In genomic region chr17:78796134-78796900, GRCh38 we compare ENCODE assay signal across 22 cellular contexts. TPM values are rescaled to one million over a fixed set of nuclear protein-coding genes. Genes with fewer than 3 reads are reported as not detected.
DNase-seq lines count a peak whose midpoint lies in the region; ATAC-seq and TF ChIP-seq lines count a peak whose summit lies in the region.
"Had no signal": no experiment of that assay in that cellular context is flagged by ENCODE, and none has a peak within 500 bp of the region (broad histone marks: within the 10 kb centered on the region; RNA-seq: fewer than 3 reads in every experiment).

No MANE protein-coding gene starts in this region.

- peaks cover 64% of the 10 kb centered on the region for H3K36me3 Mint-ChIP-seq in activated CD4-positive, alpha-beta T cell treated with anti-CD3 and anti-CD28 coated beads for 36 hours (ENCODE audit: low read depth)
- H3K36me3 Mint-ChIP-seq in HFFc6 (ENCODE audit: low read depth) (peaks cover 65% of the 10 kb centered on the region), chondrocyte (ENCODE audit: low read depth) (peaks cover 55% of the 10 kb centered on the region)

- H3K9ac ChIP-seq in skeletal muscle tissue (ENCODE audit: low read depth in 1 of 3, low read length in 3 of 3): peak overlapping the region in 1 of 3 donors; percentile 40

- POLR2A ChIA-PET in activated CD4-positive, alpha-beta T cell treated with anti-CD3 and anti-CD28 coated beads for 36 hours (lab: Charles Lee): interaction anchor here (0.9 kb wide), 1 partner anchor 17 kb away, joined by 3 read pairs; no protein-coding TSS in a partner anchor

- H3K27me3 Mint-ChIP-seq in activated CD4-positive, alpha-beta T cell treated with anti-CD3 and anti-CD28 coated beads for 36 hours: no peaks in the 10 kb centered on the region
- H3K27me3 Mint-ChIP-seq in HFFc6 (ENCODE audit: insufficient read depth) (peaks cover 6% of the 10 kb centered on the region; the same call in 1 of the 2 replicates), chondrocyte (ENCODE audit: low read depth) (no peaks in the 10 kb centered on the region)
- H3K27me3 Mint-ChIP-seq: stimulated activated naive B cell treated with anti-CD40 and anti-IgM and Interleukin-4, amounts not matched to agents 10 μg/mL and 1 μg/mL and 100 μg/mL, for 72 hours; type B pancreatic cell had no signal

- H3K79me2 ChIP-seq in hepatocyte: no peaks in the 10 kb centered on the region

- H3K9me3 Mint-ChIP-seq in activated CD4-positive, alpha-beta T cell treated with anti-CD3 and anti-CD28 coated beads for 36 hours (ENCODE audit: low read depth): no peaks in the 10 kb centered on the region
- H3K9me3 Mint-ChIP-seq in HFFc6: no peaks in the 10 kb centered on the region
- no peaks in the 10 kb centered on the region for H3K9me3 Mint-ChIP-seq in chondrocyte (ENCODE audit: low read depth)
- H3K9me3 Mint-ChIP-seq: stimulated activated naive B cell treated with anti-CD40 and anti-IgM and Interleukin-4, amounts not matched to agents 10 μg/mL and 1 μg/mL and 100 μg/mL, for 72 hours; type B pancreatic cell had no signal

- H3K9me3 ChIP-seq in skeletal muscle tissue (ENCODE audit: control insufficient read depth in 3 of 3, low read length in 3 of 3): no peaks in the 10 kb centered on the region
- no peaks in the 10 kb centered on the region for H3K9me3 ChIP-seq in hepatocyte (ENCODE audit: low read depth)
- H3K9me3 ChIP-seq: left lung had no signal

- H3K9me2 ChIP-seq in hepatocyte (replicated peaks; ENCODE audit: insufficient read depth): no peaks in the 10 kb centered on the region

- H3K4me3 ChIP-seq in skeletal muscle tissue (ENCODE audit: low read length in 3 of 3): no peak overlapping the region
- no peak overlapping the region for H3K4me3 ChIP-seq in hepatocyte
- H3K4me3 ChIP-seq: GM12878, left lung had no signal

- H2AFZ ChIP-seq in hepatocyte: no peak overlapping the region

- no peak for ATAC-seq in activated CD4-positive, alpha-beta T cell treated with anti-CD3 and anti-CD28 coated beads for 36 hours
- ATAC-seq in left cardiac atrium: no peak
- ATAC-seq: esophagus mucosa; GM12878; left lung; sciatic nerve; stimulated activated naive B cell treated with anti-CD40 and anti-IgM and Interleukin-4, amounts not matched to agents 10 μg/mL and 1 μg/mL and 100 μg/mL, for 72 hours had no signal

- TF ChIP-seq CTCF in HFFc6 (IDR thresholded peaks at IDR 0.05) (no peak), hepatocyte (IDR thresholded peaks at IDR 0.05; ENCODE audit: poor library complexity) (no peak), chondrocyte (IDR thresholded peaks at IDR 0.05) (no peak)

- no peaks in the 10 kb centered on the region for H4K20me1 ChIP-seq in hepatocyte (ENCODE audit: insufficient read depth, poor library complexity, severe bottlenecking)

- WGBS in hepatocyte (ENCODE audit: low lambda C conversion rate, missing lambda C conversion rate): 92% methylated on average over 18 of the region's 18 CpGs

- H3K27ac Mint-ChIP-seq in activated CD4-positive, alpha-beta T cell treated with anti-CD3 and anti-CD28 coated beads for 36 hours: peak overlapping the region; percentile 2
- H3K27ac Mint-ChIP-seq in HFFc6: peak overlapping the region; percentile 29; the same call in 1 of the 2 replicates
- no peak overlapping the region for H3K27ac Mint-ChIP-seq in chondrocyte (ENCODE audit: unreplicated experiment)
- H3K27ac Mint-ChIP-seq: stimulated activated naive B cell treated with anti-CD40 and anti-IgM and Interleukin-4, amounts not matched to agents 10 μg/mL and 1 μg/mL and 100 μg/mL, for 72 hours; type B pancreatic cell had no signal

- intact Hi-C loops in activated CD4-positive, alpha-beta T cell treated with anti-CD3 and anti-CD28 coated beads for 36 hours (cut with DNase I, micrococcal nuclease): no loop called here
- intact Hi-C loops in left cardiac atrium (cut with DNase I): loop anchor here (5.0 kb wide), 1 partner anchor 299 kb away; no protein-coding TSS in a partner anchor

- CTCF ChIA-PET in activated CD4-positive, alpha-beta T cell treated with anti-CD3 and anti-CD28 coated beads for 36 hours (lab: Charles Lee): interaction anchor here (0.5 kb wide), 1 partner anchor 102 kb away, joined by 3 read pairs; no protein-coding TSS in a partner anchor

- H3K36me3 ChIP-seq in skeletal muscle tissue (ENCODE audit: control insufficient read depth in 3 of 3, insufficient read depth in 3 of 3, low read length in 3 of 3) (peaks cover 39 to 51% (median 47%) of the 10 kb centered on the region in 3 donors), hepatocyte (replicated peaks; ENCODE audit: insufficient read depth, low read depth) (no peaks in the 10 kb centered on the region)

- no peak overlapping the region for H3K4me2 ChIP-seq in hepatocyte

- DNase-seq in activated CD4-positive, alpha-beta T cell treated with anti-CD3 and anti-CD28 coated beads for 36 hours: no peak
- DNase-seq in activated CD4-positive, alpha-beta T cell treated with anti-CD3 and anti-CD28 coated beads, Interleukin-2, amount 50 U/mL, for 4 hours: no peak
- DNase-seq in HFFc6 (no peak), left cardiac atrium (peak; percentile 22), hepatocyte (ENCODE audit: low spot score) (no peak), chondrocyte (ENCODE audit: low spot score) (no peak), foreskin melanocyte (no peak)
- DNase-seq: amniotic stem cell; DMS153; effector CD4-positive, alpha-beta T cell; GOT3; Kasumi-1; left lung; NCI-H2171; NCI-H526; stimulated activated naive B cell treated with anti-CD40 and anti-IgM and Interleukin-4, amounts not matched to agents 10 μg/mL and 1 μg/mL and 100 μg/mL, for 72 hours had no signal

- peaks cover 49% of the 10 kb centered on the region for H3K4me1 Mint-ChIP-seq in activated CD4-positive, alpha-beta T cell treated with anti-CD3 and anti-CD28 coated beads for 36 hours
- peaks cover 17% of the 10 kb centered on the region for H3K4me1 Mint-ChIP-seq in HFFc6 (ENCODE audit: low read depth)
- peaks cover 13% of the 10 kb centered on the region for H3K4me1 Mint-ChIP-seq in chondrocyte (ENCODE audit: low read depth)

- H3K27ac ChIP-seq in skeletal muscle tissue (ENCODE audit: low read depth, low read length) (peak overlapping the region; percentile 69), hepatocyte (no peak overlapping the region)
- H3K27ac ChIP-seq: C4-2B had no signal

- no peak overlapping the region for H3K4me3 Mint-ChIP-seq in activated CD4-positive, alpha-beta T cell treated with anti-CD3 and anti-CD28 coated beads for 36 hours
- H3K4me3 Mint-ChIP-seq in HFFc6 (no peak overlapping the region), chondrocyte (ENCODE audit: unreplicated experiment) (no peak overlapping the region)
- H3K4me3 Mint-ChIP-seq: stimulated activated naive B cell treated with anti-CD40 and anti-IgM and Interleukin-4, amounts not matched to agents 10 μg/mL and 1 μg/mL and 100 μg/mL, for 72 hours; type B pancreatic cell had no signal

- H3K27me3 ChIP-seq in skeletal muscle tissue (ENCODE audit: control insufficient read depth in 3 of 3, insufficient read depth in 3 of 3, low read length in 3 of 3) (no peaks in the 10 kb centered on the region), hepatocyte (no peaks in the 10 kb centered on the region)
- H3K27me3 ChIP-seq: left lung had no signal

- H3K4me1 ChIP-seq in skeletal muscle tissue (ENCODE audit: control insufficient read depth in 3 of 3, insufficient read depth in 3 of 3, low read length in 3 of 3): peaks cover 35 to 74% (median 66%) of the 10 kb centered on the region in 3 donors
- H3K4me1 ChIP-seq in hepatocyte (ENCODE audit: insufficient read depth): peaks cover 10% of the 10 kb centered on the region

RNA-seq across cellular contexts. Expression of gene CYTH1, which starts 14.2 kb away (rescaled TPM):
- 100 to 1,000 TPM; 109 to 130 TPM for total RNA-seq in activated CD4-positive, alpha-beta T cell treated with anti-CD3 and anti-CD28 coated beads for 36 hours
- 10 to 100 TPM in 4 of 6 experiments, 1 to 10 TPM in 2; 7.7 to 15.3 (median 10.9) TPM for total RNA-seq in HFFc6 (2021; fragmentation: NEBNext Ultra II Directional; extraction: Animal tissue kit (Norgen Biotek cat#: 25700))
- total RNA-seq in left cardiac atrium: 10 to 100 TPM; 33.9 to 45.3 TPM
- 17.7 TPM for total RNA-seq in skeletal muscle tissue
- 37.5 and 44.4 TPM in 2 replicates for total RNA-seq in hepatocyte
- polyA plus RNA-seq in hepatocyte: 38.5 and 47.6 TPM in 2 replicates
- 79.2 to 155 TPM (median 80.8 TPM) in 3 replicates for total RNA-seq in chondrocyte

RNA-seq across cellular contexts. Expression of gene USP36, which starts 44.3 kb away (rescaled TPM):
- total RNA-seq in activated CD4-positive, alpha-beta T cell treated with anti-CD3 and anti-CD28 coated beads for 36 hours: 10 to 100 TPM; 90.1 to 92.5 TPM
- 10 to 100 TPM; 43.6 to 50.3 (median 46.2) TPM for total RNA-seq in HFFc6 (2021; fragmentation: NEBNext Ultra II Directional; extraction: Animal tissue kit (Norgen Biotek cat#: 25700))
- total RNA-seq in left cardiac atrium: 10 to 100 TPM; 28.1 to 48.1 TPM
- 25.6 TPM for total RNA-seq in skeletal muscle tissue
- 17.7 and 20.9 TPM in 2 replicates for total RNA-seq in hepatocyte
- 26.2 and 31.6 TPM in 2 replicates for polyA plus RNA-seq in hepatocyte
- total RNA-seq in chondrocyte: 45.1 to 51.2 TPM (median 49.6 TPM) in 3 replicates

Comparison
In these comparisons a context has a peak if more than half of its experiments do, and no peak if none do; other contexts are left out.
1. intact Hi-C loops: an anchor here in left cardiac atrium (5.0 kb wide); none called in activated CD4-positive, alpha-beta T cell treated with anti-CD3 and anti-CD28 coated beads for 36 hours.